In the genomic region with DNA sequence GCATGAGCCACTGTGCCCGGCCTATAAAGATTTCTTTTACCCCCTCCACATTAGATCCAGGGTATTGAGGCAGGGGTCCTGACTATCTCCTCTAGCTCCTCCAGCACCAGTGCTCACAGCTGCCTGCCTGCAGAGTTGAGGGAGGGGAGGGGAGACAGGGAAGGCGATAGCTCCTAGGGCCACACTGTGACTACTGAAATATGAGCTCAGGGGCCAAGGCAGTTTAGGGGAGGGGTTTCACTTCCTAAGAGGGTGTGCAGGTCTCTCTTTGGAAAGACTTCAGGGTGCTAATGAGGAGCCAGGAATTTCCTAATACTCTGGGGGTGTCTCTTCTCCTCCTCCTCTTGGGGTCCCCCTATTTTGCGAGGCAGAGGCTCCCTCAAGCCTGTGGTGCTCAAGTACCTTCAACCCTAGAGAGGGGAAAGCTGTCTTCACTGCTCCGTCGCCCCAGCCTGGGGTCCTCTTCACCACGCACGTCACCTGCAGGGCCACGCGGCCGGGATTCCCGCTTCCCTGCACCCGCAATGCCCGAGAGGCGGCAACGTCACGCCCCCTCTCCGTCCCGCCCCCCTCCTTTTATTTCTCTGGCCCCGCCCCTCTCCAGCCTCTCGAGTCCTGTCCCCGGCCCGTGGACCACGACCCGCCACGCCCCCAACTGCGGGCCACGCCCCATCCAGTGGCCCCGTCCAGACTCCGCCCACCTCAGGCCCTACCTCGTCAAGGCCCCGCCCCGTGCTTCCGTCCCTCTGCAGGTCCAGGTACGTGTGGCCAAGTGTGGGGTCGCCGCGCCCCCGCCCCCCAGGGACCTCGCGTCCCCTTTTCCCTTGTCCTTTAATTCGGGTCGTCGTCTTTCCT, we compare ENCODE assay signal across 8 cellular contexts.
A peak's percentile ranks its signal among the peaks of the same experiment; 100 is the strongest.
DNase-seq lines count a peak whose midpoint lies in the region; ATAC-seq, FAIRE-seq and TF ChIP-seq lines count a peak whose summit lies in the region.

No MANE protein-coding gene starts in this region.

- no peaks in the 10 kb centered on the region for H3K9me3 Mint-ChIP-seq in activated T-helper 1 cell treated with anti-CD3 and anti-CD28 coated beads, Interleukin-12 subunit alpha, Interleukin-12 subunit beta, Interleukin-2, Interleukin-4 antibody, amounts not matched to agents 30 ng/mL and 10 ng/mL and 1 ng/mL, durations not matched to agents 14 hours and 24 hours and 36 hours

- CTCF ChIA-PET in A549 (lab: Yijun Ruan, JAX), result interaction anchor here (1.1 to 1.2 kb wide), 2 partner anchors 10 to 274 kb away, joined by 3 read pairs; no protein-coding TSS in a partner anchor

- TF ChIP-seq CTCF in A549 (IDR thresholded peaks at IDR 0.05) (no peak), breast epithelium (IDR thresholded peaks at IDR 0.05) (no peak), mucosa of descending colon (IDR thresholded peaks at IDR 0.05) (no peak)

- H3K4me3 Mint-ChIP-seq in activated T-helper 1 cell treated with anti-CD3 and anti-CD28 coated beads, Interleukin-12 subunit alpha, Interleukin-12 subunit beta, Interleukin-2, Interleukin-4 antibody, amounts not matched to agents 30 ng/mL and 10 ng/mL and 1 ng/mL, durations not matched to agents 14 hours and 24 hours and 36 hours, result no peak overlapping the region

- no peak for TF ChIP-seq EP300 in A549 (IDR thresholded peaks at IDR 0.05)

- peaks cover 8% of the 10 kb centered on the region for H3K27me3 Mint-ChIP-seq in activated T-helper 1 cell treated with anti-CD3 and anti-CD28 coated beads, Interleukin-12 subunit alpha, Interleukin-12 subunit beta, Interleukin-2, Interleukin-4 antibody, amounts not matched to agents 30 ng/mL and 10 ng/mL and 1 ng/mL, durations not matched to agents 14 hours and 24 hours and 36 hours (ENCODE audit: insufficient read depth)

- peak; percentile 69 to 78; a peak in 5 of 6 replicates for ATAC-seq in A549
- peak; percentile 97 for ATAC-seq in mucosa of descending colon

- TF ChIP-seq POLR2A in A549 (IDR thresholded peaks at IDR 0.05; ENCODE audit: low read length) (no peak), breast epithelium (IDR thresholded peaks at IDR 0.05) (no peak)

- no peaks in the 10 kb centered on the region for H3K79me2 ChIP-seq in Karpas-422 (ENCODE audit: low read length)

- H3K4me1 ChIP-seq in A549, result 0 out of 3 replicates have a peak, but pooled peaks cover 8% of the 10 kb centered on the region
- no peaks in the 10 kb centered on the region for H3K4me1 ChIP-seq in Karpas-422 (ENCODE audit: low read length)
- no peaks in the 10 kb centered on the region for H3K4me1 ChIP-seq in breast epithelium
- no peaks in the 10 kb centered on the region for H3K4me1 ChIP-seq in mucosa of descending colon (ENCODE audit: low read depth)

- no peaks in the 10 kb centered on the region for H4K20me1 ChIP-seq in Karpas-422 (ENCODE audit: insufficient read depth, low read depth, low read length)

- H3K27ac ChIP-seq in A549 (no peak overlapping the region; a peak in 1 of 6 replicates), Karpas-422 (ENCODE audit: low read length) (no peak overlapping the region), breast epithelium (no peak overlapping the region)

- FAIRE-seq in A549 (lab: Jason Lieb, UNC) (no peak), HTR-8/SVneo (lab: Jason Lieb, UNC) (no peak)

- no peaks in the 10 kb centered on the region for H3K27me3 ChIP-seq in Karpas-422 (ENCODE audit: low read length)
- peaks cover 0 to 12% of the 10 kb centered on the region in 2 donors for H3K27me3 ChIP-seq in breast epithelium

- POLR2A ChIA-PET in A549 (lab: Yijun Ruan, JAX), result no interaction called here

- H3K27ac Mint-ChIP-seq in activated T-helper 1 cell treated with anti-CD3 and anti-CD28 coated beads, Interleukin-12 subunit alpha, Interleukin-12 subunit beta, Interleukin-2, Interleukin-4 antibody, amounts not matched to agents 30 ng/mL and 10 ng/mL and 1 ng/mL, durations not matched to agents 14 hours and 24 hours and 36 hours, result no peak overlapping the region

- peaks cover 23% of the 10 kb centered on the region for H3K9me3 ChIP-seq in A549
- no peaks in the 10 kb centered on the region for H3K9me3 ChIP-seq in Karpas-422 (ENCODE audit: low read length)
- H3K9me3 ChIP-seq in breast epithelium, result peaks cover 0 to 7% of the 10 kb centered on the region in 2 donors
- H3K9me3 ChIP-seq in mucosa of descending colon, result no peaks in the 10 kb centered on the region

- peak; percentile 54 to 69 for DNase-seq in A549 (ENCODE audit: low read depth in 1 of 2, low spot score in 1 of 2)
- peak; percentile 44 for DNase-seq in Karpas-422
- no peak for DNase-seq in breast epithelium (ENCODE audit: low spot score in 2 of 2)
- peak; percentile 74 to 93 (median 88) for DNase-seq in mucosa of descending colon
- DNase-seq in activated T-helper 1 cell treated with anti-CD3 and anti-CD28 coated beads, Interleukin-12 subunit alpha, Interleukin-12 subunit beta, Interleukin-2, Interleukin-4 antibody, amounts not matched to agents 30 ng/mL and 10 ng/mL and 1 ng/mL, durations not matched to agents 14 hours and 24 hours and 36 hours (ENCODE audit: low spot score), result no peak
- no peak for DNase-seq in HTR-8/SVneo (ENCODE audit: insufficient read length, low spot score)
- DNase-seq in DMS153 treated with DMSO at 0.1 percent for 48 hours (lab: John Stamatoyannopoulos, UW; ENCODE audit: unreplicated experiment), result no peak
- DNase-seq in NCI-H1694 (lab: John Stamatoyannopoulos, UW), result no peak

- intact Hi-C loops in breast epithelium (cut with DNase I; ENCODE audit: low total_unique reads), result no loop called here
- intact Hi-C loops in mucosa of descending colon (cut with DNase I, micrococcal nuclease), result no loop called here
- intact Hi-C loops in activated T-helper 1 cell treated with anti-CD3 and anti-CD28 coated beads, Interleukin-12 subunit alpha, Interleukin-12 subunit beta, Interleukin-2, Interleukin-4 antibody, amounts not matched to agents 30 ng/mL and 10 ng/mL and 1 ng/mL, durations not matched to agents 14 hours and 24 hours and 36 hours (cut with micrococcal nuclease), result no loop called here

- H3K4me3 ChIP-seq in A549 (peak overlapping the region; percentile 49), Karpas-422 (ENCODE audit: low read length) (no peak overlapping the region), breast epithelium (peak overlapping the region in 2 of 3 donors; percentile 16 to 31), mucosa of descending colon (no peak overlapping the region)

- no peaks in the 10 kb centered on the region for H3K9me2 ChIP-seq in Karpas-422 (replicated peaks; ENCODE audit: insufficient read depth, low read length)

- no peaks in the 10 kb centered on the region for H3K36me3 Mint-ChIP-seq in activated T-helper 1 cell treated with anti-CD3 and anti-CD28 coated beads, Interleukin-12 subunit alpha, Interleukin-12 subunit beta, Interleukin-2, Interleukin-4 antibody, amounts not matched to agents 30 ng/mL and 10 ng/mL and 1 ng/mL, durations not matched to agents 14 hours and 24 hours and 36 hours (ENCODE audit: low read depth)

- WGBS in A549 (ENCODE audit: missing lambda C conversion rate), result 15% methylated on average over 32 of the region's 43 CpGs

- peak overlapping the region; percentile 98 for H3K4me2 ChIP-seq in A549
- H3K4me2 ChIP-seq in Karpas-422 (ENCODE audit: low read depth, low read length, poor library complexity, severe bottlenecking), result no peak overlapping the region

- H3K9ac ChIP-seq in Karpas-422 (ENCODE audit: low read length), result no peak overlapping the region

- H2AFZ ChIP-seq in Karpas-422 (ENCODE audit: low read length), result no peak overlapping the region

- TF ChIP-seq RAD21 in A549 (conservative IDR thresholded peaks at IDR 0.05 in 1 of 2, IDR thresholded peaks at IDR 0.05 in 1 of 2), result no peak

- H3K4me1 Mint-ChIP-seq in activated T-helper 1 cell treated with anti-CD3 and anti-CD28 coated beads, Interleukin-12 subunit alpha, Interleukin-12 subunit beta, Interleukin-2, Interleukin-4 antibody, amounts not matched to agents 30 ng/mL and 10 ng/mL and 1 ng/mL, durations not matched to agents 14 hours and 24 hours and 36 hours (ENCODE audit: low read depth), result no peaks in the 10 kb centered on the region

- no peaks in the 10 kb centered on the region for H3K36me3 ChIP-seq in Karpas-422 (ENCODE audit: insufficient read depth, low read length)
- no peaks in the 10 kb centered on the region for H3K36me3 ChIP-seq in breast epithelium
- H3K36me3 ChIP-seq in mucosa of descending colon (ENCODE audit: low read depth), result no peaks in the 10 kb centered on the region

TF ChIP-seq in A549, 52 proteins besides CTCF, POLR2A, EP300 and RAD21 (continues in another document):
- TF ChIP-seq GATA3 (IDR thresholded peaks at IDR 0.05; ENCODE audit: borderline replicate concordance) (no peak), ZFP36 (IDR thresholded peaks at IDR 0.05; ENCODE audit: borderline replicate concordance, partially characterized antibody) (no peak), EHMT2 (IDR thresholded peaks at IDR 0.05; ENCODE audit: low read depth) (no peak), JUNB (IDR thresholded peaks at IDR 0.05) (no peak)
- TF ChIP-seq, protein P1, sequence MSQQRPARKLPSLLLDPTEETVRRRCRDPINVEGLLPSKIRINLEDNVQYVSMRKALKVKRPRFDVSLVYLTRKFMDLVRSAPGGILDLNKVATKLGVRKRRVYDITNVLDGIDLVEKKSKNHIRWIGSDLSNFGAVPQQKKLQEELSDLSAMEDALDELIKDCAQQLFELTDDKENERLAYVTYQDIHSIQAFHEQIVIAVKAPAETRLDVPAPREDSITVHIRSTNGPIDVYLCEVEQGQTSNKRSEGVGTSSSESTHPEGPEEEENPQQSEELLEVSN (IDR thresholded peaks at IDR 0.05; ENCODE audit: borderline replicate concordance, low read depth), result peak; percentile 89

Comparison
In these comparisons a context has a peak if more than half of its experiments do, and no peak if none do; other contexts are left out.
1. DNase-seq: peak in A549 (2 of 2), Karpas-422 (single experiment) and mucosa of descending colon (3 of 3); none in breast epithelium (0 of 2), activated T-helper 1 cell treated with anti-CD3 and anti-CD28 coated beads, Interleukin-12 subunit alpha, Interleukin-12 subunit beta, Interleukin-2, Interleukin-4 antibody, amounts not matched to agents 30 ng/mL and 10 ng/mL and 1 ng/mL, durations not matched to agents 14 hours and 24 hours and 36 hours (single experiment), HTR-8/SVneo (single experiment), DMS153 treated with DMSO at 0.1 percent for 48 hours (single experiment) and NCI-H1694 (single experiment).
2. H3K4me3 ChIP-seq: peak in A549 (single experiment) and breast epithelium (2 of 3); none in Karpas-422 (single experiment) and mucosa of descending colon (single experiment).